Comparison of ENCODE assay signal across 17 cellular contexts in the genomic region with DNA sequence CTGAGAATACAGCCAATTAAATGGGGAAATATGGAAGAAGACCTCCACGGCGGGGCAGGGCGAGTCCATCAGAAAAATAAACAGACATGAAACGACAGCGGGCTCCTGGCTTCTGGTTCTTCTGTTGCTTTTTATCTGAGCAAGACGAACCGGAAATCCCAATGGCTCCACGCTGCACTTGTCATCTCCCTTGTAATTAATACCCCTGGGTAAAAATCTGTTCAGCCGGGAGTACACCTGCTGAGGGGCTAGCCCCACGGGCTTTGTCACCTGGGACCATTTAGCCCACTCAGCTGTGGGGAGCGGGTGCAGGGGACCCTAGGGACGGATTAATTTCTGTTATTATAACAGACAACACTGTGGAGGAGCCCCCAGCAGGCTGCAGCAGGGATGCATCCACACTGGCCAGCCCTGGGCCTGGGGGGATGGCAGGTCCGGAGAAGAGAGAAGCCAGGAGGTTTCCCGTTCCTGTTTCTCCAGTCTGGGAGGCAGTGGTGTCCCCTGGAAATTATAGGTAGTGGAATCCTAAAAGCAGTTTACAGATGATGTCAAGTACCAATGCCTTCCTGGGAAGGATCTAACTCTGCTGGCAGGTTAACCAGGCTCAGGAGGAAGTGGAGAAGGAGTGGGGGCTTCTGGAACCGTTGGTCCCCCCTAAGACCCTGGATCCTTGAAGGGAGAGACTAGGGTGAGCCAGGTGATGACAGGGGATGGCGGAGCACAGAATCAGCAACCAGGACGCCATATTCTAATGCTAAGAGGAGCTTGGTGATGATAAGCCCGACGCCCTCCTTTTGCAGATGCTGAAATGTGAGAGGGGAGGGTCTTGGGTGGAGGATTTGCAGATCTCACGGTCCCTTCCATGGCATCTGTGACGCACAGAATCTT.
DNase-seq lines count a peak whose midpoint lies in the region; ATAC-seq and TF ChIP-seq lines count a peak whose summit lies in the region.
"Had no signal": no experiment of that assay in that cellular context is flagged by ENCODE, and none has a peak within 500 bp of the region (broad histone marks: within the 10 kb centered on the region; RNA-seq: fewer than 3 reads in every experiment).

No MANE protein-coding gene starts in this region.

- 12 to 45% methylated on average over 3 to 21 of the region's 21 CpGs for WGBS in transverse colon (ENCODE audit: low coverage in 1 of 2), 2 donors

- no TSS peak for BruUV-seq in PC-3 (replicated peaks; lab: Mats Ljungman, UMichigan)

- H3K79me2 ChIP-seq in PC-3 (ENCODE audit: low read length): no peaks in the 10 kb centered on the region

- no peak for TF ChIP-seq EP300 in transverse colon (IDR thresholded peaks at IDR 0.05; ENCODE audit: low read depth)

- H3K4me3 ChIP-seq in PC-3 (ENCODE audit: low read length): no peak overlapping the region
- H3K4me3 ChIP-seq in ascending aorta: no peak overlapping the region
- no peak overlapping the region for H3K4me3 ChIP-seq in transverse colon
- H3K4me3 ChIP-seq: neural progenitor cell, SK-N-MC had no signal

- intact Hi-C loops in natural killer cell (cut with micrococcal nuclease): no loop called here
- intact Hi-C loops in PC-3 (cut with micrococcal nuclease): no loop called here
- intact Hi-C loops in ascending aorta (cut with DNase I): no loop called here
- intact Hi-C loops in transverse colon (cut with DNase I; ENCODE audit: low total_unique reads): no loop called here

- in situ Hi-C loops in transverse colon (cut with MboI; ENCODE audit: low pct_ligation_motif_present in 1 of 4, low pct_unique_long_range_greater_than_20kb in 1 of 4, low sequenced_read_pairs in 3 of 4): no loop called here

- TF ChIP-seq POLR2A in transverse colon (IDR thresholded peaks at IDR 0.05): no peak

- H3K9ac ChIP-seq in PC-3 (ENCODE audit: low read length): no peak overlapping the region
- H3K9ac ChIP-seq: neural progenitor cell had no signal

- peaks cover 3% of the 10 kb centered on the region; the same call in 1 of the 2 replicates for H3K4me1 ChIP-seq in PC-3 (ENCODE audit: insufficient read depth, low read length)
- no peaks in the 10 kb centered on the region for H3K4me1 ChIP-seq in ascending aorta
- no peaks in the 10 kb centered on the region for H3K4me1 ChIP-seq in transverse colon

- H3K36me3 ChIP-seq in PC-3 (ENCODE audit: low read depth, low read length): no peaks in the 10 kb centered on the region
- H3K36me3 ChIP-seq in ascending aorta: no peaks in the 10 kb centered on the region
- no peaks in the 10 kb centered on the region for H3K36me3 ChIP-seq in transverse colon
- H3K36me3 ChIP-seq: neural progenitor cell had no signal

- no peaks in the 10 kb centered on the region for H4K20me1 ChIP-seq in PC-3 (ENCODE audit: low read length)

- H3F3A ChIP-seq in PC-3 (ENCODE audit: low read length, unreplicated experiment): no peaks in the 10 kb centered on the region

- H3K27me3 Mint-ChIP-seq in natural killer cell treated with Interleukin-12 subunit alpha and Interleukin-12 subunit beta and Interleukin-15 and Interleukin-18, amount 100 ng/mL, for 72 hours: peaks cover 12% of the 10 kb centered on the region in 2 donors
- H3K27me3 Mint-ChIP-seq in natural killer cell (ENCODE audit: low read depth in 2 of 2): no peaks in the 10 kb centered on the region

- DNase-seq in natural killer cell treated with Interleukin-12 subunit alpha and Interleukin-12 subunit beta and Interleukin-15 and Interleukin-18, amount 100 ng/mL, for 72 hours (ENCODE audit: low spot score): peak; percentile 44
- no peak for DNase-seq in natural killer cell
- peak; percentile 73 for DNase-seq in NCI-H2107 (lab: John Stamatoyannopoulos, UW)
- no peak for DNase-seq in PC-3
- no peak for DNase-seq in ascending aorta (ENCODE audit: low spot score in 2 of 2)
- no peak for DNase-seq in transverse colon
- DNase-seq: activated CD4-positive, alpha-beta T cell treated with anti-CD3 and anti-CD28 coated beads, Interleukin-2, amount 50 U/mL, for 1 hour; central memory CD4-positive, alpha-beta T cell; DMS53; effector memory CD8-positive, alpha-beta T cell; H9; NCI-H2081 treated with DMSO at 0.1 percent for 48 hours; stimulated activated CD4-positive, alpha-beta T cell treated with anti-CD3 and anti-CD28 coated beads, Interleukin-2, amount 100 ng/mL, for 24 hours had no signal

- ATAC-seq in natural killer cell treated with Interleukin-12 subunit alpha and Interleukin-12 subunit beta and Interleukin-15 and Interleukin-18, amount 100 ng/mL, for 72 hours: no peak
- ATAC-seq in natural killer cell (no peak), PC-3 (no peak), GM21423 (IDR thresholded peaks at IDR 0.05; ENCODE audit: unreplicated experiment) (no peak), GM18873 (IDR thresholded peaks at IDR 0.05; ENCODE audit: low FRiP score, unreplicated experiment) (no peak)
- ATAC-seq: effector memory CD8-positive, alpha-beta T cell had no signal

- POLR2A ChIA-PET in PC-3 (lab: Charles Lee; ENCODE audit: unreplicated experiment): no interaction called here

- H3K27me3 ChIP-seq in PC-3 (ENCODE audit: low read length): peaks cover 11% of the 10 kb centered on the region
- no peaks in the 10 kb centered on the region for H3K27me3 ChIP-seq in ascending aorta
- peaks cover 23% of the 10 kb centered on the region for H3K27me3 ChIP-seq in transverse colon
- H3K27me3 ChIP-seq: neural progenitor cell had no signal

- peak overlapping the region in 1 of 2 donors; percentile 33 for H3K27ac Mint-ChIP-seq in natural killer cell treated with Interleukin-12 subunit alpha and Interleukin-12 subunit beta and Interleukin-15 and Interleukin-18, amount 100 ng/mL, for 72 hours
- H3K27ac Mint-ChIP-seq in natural killer cell: no peak overlapping the region
- H3K27ac Mint-ChIP-seq: effector memory CD8-positive, alpha-beta T cell; H9; neural progenitor cell had no signal

- H3K36me3 Mint-ChIP-seq in natural killer cell treated with Interleukin-12 subunit alpha and Interleukin-12 subunit beta and Interleukin-15 and Interleukin-18, amount 100 ng/mL, for 72 hours: no peaks in the 10 kb centered on the region
- no peaks in the 10 kb centered on the region for H3K36me3 Mint-ChIP-seq in natural killer cell
- H3K36me3 Mint-ChIP-seq: neural progenitor cell had no signal

- CTCF ChIA-PET in PC-3 (lab: Charles Lee): no interaction called here

- H2AFZ ChIP-seq in PC-3 (ENCODE audit: low read length): no peak overlapping the region; the same call in 1 of the 2 replicates
- H2AFZ ChIP-seq: neural progenitor cell had no signal

- no peak overlapping the region for H3K4me3 Mint-ChIP-seq in natural killer cell treated with Interleukin-12 subunit alpha and Interleukin-12 subunit beta and Interleukin-15 and Interleukin-18, amount 100 ng/mL, for 72 hours
- no peak overlapping the region for H3K4me3 Mint-ChIP-seq in natural killer cell
- H3K4me3 Mint-ChIP-seq: effector memory CD8-positive, alpha-beta T cell; H9; neural progenitor cell had no signal

- no peaks in the 10 kb centered on the region for H3K9me2 ChIP-seq in PC-3 (replicated peaks; ENCODE audit: low read length)

- TF ChIP-seq CTCF in natural killer cell (IDR thresholded peaks at IDR 0.05) (no peak), PC-3 (conservative IDR thresholded peaks at IDR 0.05; ENCODE audit: low read depth, low read length) (no peak), ascending aorta (IDR thresholded peaks at IDR 0.05) (no peak), transverse colon (IDR thresholded peaks at IDR 0.05) (no peak)

- peak overlapping the region; percentile 39; the same call in 1 of the 2 replicates for H3K4me2 ChIP-seq in PC-3 (ENCODE audit: low read length)
- H3K4me2 ChIP-seq: neural progenitor cell had no signal

- H3K9me3 Mint-ChIP-seq in natural killer cell treated with Interleukin-12 subunit alpha and Interleukin-12 subunit beta and Interleukin-15 and Interleukin-18, amount 100 ng/mL, for 72 hours: no peaks in the 10 kb centered on the region
- no peaks in the 10 kb centered on the region for H3K9me3 Mint-ChIP-seq in natural killer cell
- H3K9me3 Mint-ChIP-seq: effector memory CD8-positive, alpha-beta T cell; H9; neural progenitor cell had no signal

- H3K27ac ChIP-seq in PC-3 (ENCODE audit: low read length) (no peak overlapping the region), ascending aorta (no peak overlapping the region), transverse colon (no peak overlapping the region)
- H3K27ac ChIP-seq: neural progenitor cell, SK-N-MC had no signal

- no peaks in the 10 kb centered on the region for H3K4me1 Mint-ChIP-seq in natural killer cell treated with Interleukin-12 subunit alpha and Interleukin-12 subunit beta and Interleukin-15 and Interleukin-18, amount 100 ng/mL, for 72 hours (ENCODE audit: low read depth in 2 of 2)
- H3K4me1 Mint-ChIP-seq in natural killer cell: no peaks in the 10 kb centered on the region

- no peaks in the 10 kb centered on the region for H3K9me3 ChIP-seq in PC-3 (ENCODE audit: low read length)
- H3K9me3 ChIP-seq in ascending aorta: no peaks in the 10 kb centered on the region
- no peaks in the 10 kb centered on the region for H3K9me3 ChIP-seq in transverse colon

Comparison
In these comparisons a context has a peak if more than half of its experiments do, and no peak if none do; other contexts are left out.
1. DNase-seq: peak in natural killer cell treated with Interleukin-12 subunit alpha and Interleukin-12 subunit beta and Interleukin-15 and Interleukin-18, amount 100 ng/mL, for 72 hours (single experiment) and NCI-H2107 (single experiment); none in natural killer cell (single experiment), PC-3 (single experiment), ascending aorta (0 of 2) and transverse colon (single experiment).